ENCODE assay signal across 1 cellular context in genomic region chr12:106892075-106892474, GRCh38.
TF ChIP-seq lines count a peak whose summit lies in the region.

No MANE protein-coding gene starts in this region.

TF ChIP-seq in HepG2, 621 proteins besides CTCF, POLR2A, EP300 and RAD21:
- TF ChIP-seq ZUFSP (CRISPR knock-in tag; IDR thresholded peaks at IDR 0.05; ENCODE audit: borderline replicate concordance): no peak
- no peak for TF ChIP-seq MIER2 (CRISPR knock-in tag; IDR thresholded peaks at IDR 0.05)
- TF ChIP-seq JARID2 (CRISPR knock-in tag; IDR thresholded peaks at IDR 0.05; ENCODE audit: insufficient replicate concordance): no peak
- no peak for TF ChIP-seq ZNF570 (CRISPR knock-in tag; IDR thresholded peaks at IDR 0.05; ENCODE audit: borderline replicate concordance)
- TF ChIP-seq ZMYM2 (CRISPR knock-in tag; IDR thresholded peaks at IDR 0.05): no peak
- TF ChIP-seq GPN1 (CRISPR knock-in tag; IDR thresholded peaks at IDR 0.05; ENCODE audit: borderline replicate concordance): no peak
- TF ChIP-seq TGIF2 (CRISPR knock-in tag; IDR thresholded peaks at IDR 0.05): no peak
- no peak for TF ChIP-seq KLF6 (CRISPR knock-in tag; IDR thresholded peaks at IDR 0.05)
- TF ChIP-seq ZNF781 (CRISPR knock-in tag; IDR thresholded peaks at IDR 0.05; ENCODE audit: borderline replicate concordance, not compliant biosample characterization): no peak
- no peak for TF ChIP-seq FOXO1 (CRISPR knock-in tag; IDR thresholded peaks at IDR 0.05)
- no peak for TF ChIP-seq NPAS2 (CRISPR knock-in tag; IDR thresholded peaks at IDR 0.05; ENCODE audit: borderline replicate concordance)
- no peak for TF ChIP-seq BCL6 (CRISPR knock-in tag; IDR thresholded peaks at IDR 0.05)
